9 cellular contexts compared by ENCODE assay signal in the genomic region with DNA sequence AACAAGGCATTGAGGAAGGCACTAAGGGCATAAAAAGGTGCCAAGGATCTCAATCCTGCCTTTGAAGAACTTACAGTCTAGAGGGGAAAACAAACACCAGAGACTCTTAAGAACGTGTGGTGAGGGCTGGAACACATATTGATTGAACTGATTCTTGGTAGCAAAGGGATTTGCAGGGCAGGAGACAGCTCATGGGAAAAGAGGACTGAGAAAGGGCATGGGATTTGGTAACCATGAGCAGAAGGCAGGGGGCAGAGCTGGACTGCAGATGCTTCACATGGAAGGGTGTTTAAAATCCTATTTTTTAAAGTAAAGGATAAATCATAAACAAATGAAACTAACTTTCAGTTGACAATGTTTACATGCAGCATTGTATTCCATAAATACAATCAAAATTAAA.
DNase-seq lines count a peak whose midpoint lies in the region; ATAC-seq and TF ChIP-seq lines count a peak whose summit lies in the region.
"Had no signal": no experiment of that assay in that cellular context is flagged by ENCODE, and none has a peak within 500 bp of the region (broad histone marks: within the 10 kb centered on the region; RNA-seq: fewer than 3 reads in every experiment).

No MANE protein-coding gene starts in this region.

- H3K36me3 Mint-ChIP-seq in GM23338 (ENCODE audit: low read depth), result peaks cover 40% of the 10 kb centered on the region

- H3K4me3 ChIP-seq in GM23338, result no peak overlapping the region
- no peak overlapping the region for H3K4me3 ChIP-seq in adrenal gland

- H3K27ac ChIP-seq in GM23338 (ENCODE audit: low read depth) (peak overlapping the region; percentile 67), adrenal gland (peak overlapping the region in 4 of 5 donors; percentile 46 to 79 (median 64))

- H3K36me3 ChIP-seq in GM23338 (ENCODE audit: insufficient read depth) (peaks cover 7% of the 10 kb centered on the region; the same call in 1 of the 2 replicates), adrenal gland (replicated peaks in 1 of 2) (no peaks in the 10 kb centered on the region)

- no peaks in the 10 kb centered on the region; the same call in 1 of the 2 replicates for H3F3A ChIP-seq in GM23338 (replicated peaks; ENCODE audit: low read depth)

- H3K9me3 Mint-ChIP-seq in GM23338, result no peaks in the 10 kb centered on the region
- H3K9me3 Mint-ChIP-seq: activated T-helper 2 cell treated with anti-CD3 and anti-CD28 coated beads, Interferon-gamma antibody, Interleukin-2, Interleukin-4, amounts not matched to agents 10 μg/mL and 5 μg/mL and 100 μg/mL, durations not matched to agents 14 hours and 24 hours and 36 hours had no signal

- intact Hi-C loops in adrenal gland (cut with DNase I), result no loop called here

- H4K20me1 ChIP-seq in GM23338 (replicated peaks; ENCODE audit: insufficient read depth), result no peaks in the 10 kb centered on the region

- ATAC-seq in GM23338 (peak; percentile 51), GM19455 (IDR thresholded peaks at IDR 0.05; ENCODE audit: unreplicated experiment) (no peak)

- no peak overlapping the region for H3K4me3 Mint-ChIP-seq in GM23338

- no peak for DNase-seq in GM23338 (ENCODE audit: low spot score)
- peak in 4 of 7 donors; percentile 22 to 39 (median 26) for DNase-seq in adrenal gland
- DNase-seq in iPS-NIHi7 (ENCODE audit: extremely low spot score), result peak; percentile 32
- peak; percentile 29 for DNase-seq in smooth muscle cell of the brain vasculature (ENCODE audit: low read depth, low spot score)
- no peak for DNase-seq in T-helper 9 cell
- DNase-seq in NK-92 treated with Interleukin-12 subunit alpha and Interleukin-12 subunit beta, amount 100 ng/mL, for 24 hours (lab: John Stamatoyannopoulos, UW), result no peak
- DNase-seq: NCI-H1048 had no signal

- H3K4me1 ChIP-seq in GM23338 (ENCODE audit: insufficient read depth) (peaks cover 14% of the 10 kb centered on the region), adrenal gland (replicated peaks in 1 of 2) (peaks cover 0 to 19% of the 10 kb centered on the region in 2 donors)

- H3K9me2 ChIP-seq in GM23338 (ENCODE audit: insufficient read depth), result no peaks in the 10 kb centered on the region

- no peak overlapping the region for H3K4me2 ChIP-seq in GM23338

- TF ChIP-seq POLR2A in adrenal gland (IDR thresholded peaks at IDR 0.05), result no peak

- no peaks in the 10 kb centered on the region for H3K27me3 ChIP-seq in GM23338 (ENCODE audit: insufficient read depth)
- H3K27me3 ChIP-seq in adrenal gland, result no peaks in the 10 kb centered on the region

- H3K27ac Mint-ChIP-seq in GM23338, result peak overlapping the region; percentile 80
- H3K27ac Mint-ChIP-seq: activated T-helper 2 cell treated with anti-CD3 and anti-CD28 coated beads, Interferon-gamma antibody, Interleukin-2, Interleukin-4, amounts not matched to agents 10 μg/mL and 5 μg/mL and 100 μg/mL, durations not matched to agents 14 hours and 24 hours and 36 hours had no signal

- 13 to 34% (median 26%) methylated on average over 1 of the region's 1 CpG for WGBS in adrenal gland, 4 donors

- TF ChIP-seq CTCF in GM23338 (conservative IDR thresholded peaks at IDR 0.05; ENCODE audit: low read depth in 2 of 2) (peak; percentile 32 to 64; a peak in 2 of 4 replicates), adrenal gland (IDR thresholded peaks at IDR 0.05) (peak in 5 of 6 experiments; percentile 43 to 54 (median 48))

- peaks cover 6% of the 10 kb centered on the region for H3K27me3 Mint-ChIP-seq in GM23338 (ENCODE audit: insufficient read depth, low read depth, poor library complexity)

- no peaks in the 10 kb centered on the region for H3K9me3 ChIP-seq in adrenal gland (replicated peaks in 1 of 3)

- peaks cover 31% of the 10 kb centered on the region for H3K4me1 Mint-ChIP-seq in GM23338

- H3K79me2 ChIP-seq in GM23338 (replicated peaks; ENCODE audit: insufficient read depth), result no peaks in the 10 kb centered on the region

- H2AFZ ChIP-seq in GM23338, result no peak overlapping the region

TF ChIP-seq in GM23338, 12 proteins besides CTCF, POLR2A, EP300 and RAD21:
- no peak for TF ChIP-seq POLR2AphosphoS5 (IDR thresholded peaks at IDR 0.05; ENCODE audit: low read depth)
- TF ChIP-seq, protein P1, sequence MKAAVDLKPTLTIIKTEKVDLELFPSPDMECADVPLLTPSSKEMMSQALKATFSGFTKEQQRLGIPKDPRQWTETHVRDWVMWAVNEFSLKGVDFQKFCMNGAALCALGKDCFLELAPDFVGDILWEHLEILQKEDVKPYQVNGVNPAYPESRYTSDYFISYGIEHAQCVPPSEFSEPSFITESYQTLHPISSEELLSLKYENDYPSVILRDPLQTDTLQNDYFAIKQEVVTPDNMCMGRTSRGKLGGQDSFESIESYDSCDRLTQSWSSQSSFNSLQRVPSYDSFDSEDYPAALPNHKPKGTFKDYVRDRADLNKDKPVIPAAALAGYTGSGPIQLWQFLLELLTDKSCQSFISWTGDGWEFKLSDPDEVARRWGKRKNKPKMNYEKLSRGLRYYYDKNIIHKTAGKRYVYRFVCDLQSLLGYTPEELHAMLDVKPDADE (IDR thresholded peaks at IDR 0.05), result no peak
- TF ChIP-seq, protein P2, sequence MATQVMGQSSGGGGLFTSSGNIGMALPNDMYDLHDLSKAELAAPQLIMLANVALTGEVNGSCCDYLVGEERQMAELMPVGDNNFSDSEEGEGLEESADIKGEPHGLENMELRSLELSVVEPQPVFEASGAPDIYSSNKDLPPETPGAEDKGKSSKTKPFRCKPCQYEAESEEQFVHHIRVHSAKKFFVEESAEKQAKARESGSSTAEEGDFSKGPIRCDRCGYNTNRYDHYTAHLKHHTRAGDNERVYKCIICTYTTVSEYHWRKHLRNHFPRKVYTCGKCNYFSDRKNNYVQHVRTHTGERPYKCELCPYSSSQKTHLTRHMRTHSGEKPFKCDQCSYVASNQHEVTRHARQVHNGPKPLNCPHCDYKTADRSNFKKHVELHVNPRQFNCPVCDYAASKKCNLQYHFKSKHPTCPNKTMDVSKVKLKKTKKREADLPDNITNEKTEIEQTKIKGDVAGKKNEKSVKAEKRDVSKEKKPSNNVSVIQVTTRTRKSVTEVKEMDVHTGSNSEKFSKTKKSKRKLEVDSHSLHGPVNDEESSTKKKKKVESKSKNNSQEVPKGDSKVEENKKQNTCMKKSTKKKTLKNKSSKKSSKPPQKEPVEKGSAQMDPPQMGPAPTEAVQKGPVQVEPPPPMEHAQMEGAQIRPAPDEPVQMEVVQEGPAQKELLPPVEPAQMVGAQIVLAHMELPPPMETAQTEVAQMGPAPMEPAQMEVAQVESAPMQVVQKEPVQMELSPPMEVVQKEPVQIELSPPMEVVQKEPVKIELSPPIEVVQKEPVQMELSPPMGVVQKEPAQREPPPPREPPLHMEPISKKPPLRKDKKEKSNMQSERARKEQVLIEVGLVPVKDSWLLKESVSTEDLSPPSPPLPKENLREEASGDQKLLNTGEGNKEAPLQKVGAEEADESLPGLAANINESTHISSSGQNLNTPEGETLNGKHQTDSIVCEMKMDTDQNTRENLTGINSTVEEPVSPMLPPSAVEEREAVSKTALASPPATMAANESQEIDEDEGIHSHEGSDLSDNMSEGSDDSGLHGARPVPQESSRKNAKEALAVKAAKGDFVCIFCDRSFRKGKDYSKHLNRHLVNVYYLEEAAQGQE (IDR thresholded peaks at IDR 0.05; ENCODE audit: unreplicated experiment), result no peak

Comparison
In these comparisons a context has a peak if more than half of its experiments do, and no peak if none do; other contexts are left out.
1. DNase-seq: peak in adrenal gland (4 of 7), iPS-NIHi7 (single experiment) and smooth muscle cell of the brain vasculature (single experiment); none in GM23338 (single experiment), T-helper 9 cell (single experiment) and NK-92 treated with Interleukin-12 subunit alpha and Interleukin-12 subunit beta, amount 100 ng/mL, for 24 hours (single experiment).